In the genomic region with DNA sequence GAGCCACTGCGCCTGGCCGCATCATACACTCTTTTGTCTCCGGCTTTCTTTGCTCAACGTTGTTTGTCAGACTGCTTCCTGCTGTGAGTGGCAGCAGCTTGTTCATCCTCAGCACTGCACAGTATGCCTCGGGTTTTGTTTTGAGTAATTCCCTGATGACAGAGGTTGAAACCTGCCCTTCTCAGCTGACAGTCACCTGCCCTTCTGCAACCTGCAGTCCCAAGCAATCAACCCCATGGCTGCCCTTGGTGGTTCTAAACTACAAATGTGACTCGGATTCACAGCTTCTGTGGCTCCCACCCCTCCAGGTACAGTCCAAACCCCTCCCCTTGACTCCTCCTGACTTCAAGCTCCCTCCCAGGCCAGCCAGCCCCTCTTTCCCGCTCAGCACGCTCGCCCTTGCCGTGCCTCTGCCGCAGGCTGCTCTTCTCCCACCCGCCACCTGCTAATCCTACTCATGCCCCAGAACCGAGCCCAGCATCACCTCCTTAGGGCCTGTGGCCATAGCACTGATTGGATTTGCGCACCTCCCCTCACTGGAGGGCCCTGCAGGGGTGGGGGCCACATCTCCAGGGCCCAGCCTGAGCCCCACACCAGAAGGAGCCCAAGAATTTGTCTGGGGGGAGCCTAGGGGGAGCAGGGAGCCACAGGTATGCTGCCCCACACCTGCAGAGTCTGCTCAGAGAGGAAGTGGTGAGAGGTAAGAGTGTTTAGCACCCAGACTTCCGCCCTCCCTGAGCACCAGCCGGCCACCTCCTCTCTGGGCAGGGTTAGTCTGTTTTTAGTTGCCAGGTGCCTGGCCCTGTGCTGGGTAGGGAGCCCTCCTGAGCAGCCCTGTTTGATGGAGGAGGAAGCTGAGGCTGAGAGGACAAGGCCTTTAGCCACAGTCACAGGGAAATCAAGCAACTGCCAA, we compare ENCODE assay signal across 8 cellular contexts. TPM values are rescaled to one million over a fixed set of nuclear protein-coding genes. Genes with fewer than 3 reads are reported as not detected.
DNase-seq lines count a peak whose midpoint lies in the region; ATAC-seq and TF ChIP-seq lines count a peak whose summit lies in the region.

No MANE protein-coding gene starts in this region.

- H3K27me3 Mint-ChIP-seq in central memory CD8-positive, alpha-beta T cell: no peaks in the 10 kb centered on the region
- H3K27me3 Mint-ChIP-seq in nephron progenitor cell (ENCODE audit: low read depth, poor library complexity): no peaks in the 10 kb centered on the region

- DNase-seq in DMS79 treated with DMSO at 0.1 percent for 48 hours (lab: John Stamatoyannopoulos, UW): peak; percentile 76
- DNase-seq in T-helper 22 cell (ENCODE audit: low read depth): peak; percentile 56
- DNase-seq in central memory CD8-positive, alpha-beta T cell (ENCODE audit: low spot score in 2 of 2): peak; percentile 43 to 60
- no peak for DNase-seq in smooth muscle cell (lab: John Stamatoyannopoulos, UW; ENCODE audit: unreplicated experiment)
- DNase-seq in GF-D8 (lab: John Stamatoyannopoulos, UW): no peak
- DNase-seq in nephron progenitor cell: no peak

- H3K4me1 ChIP-seq in HUES48 (ENCODE audit: control insufficient read depth, insufficient read depth, low read length) (peaks cover 33% of the 10 kb centered on the region), smooth muscle cell (ENCODE audit: low read depth) (peaks cover 18% of the 10 kb centered on the region)

- H2AFZ ChIP-seq in smooth muscle cell (ENCODE audit: low read depth): no peak overlapping the region

- H3K36me3 ChIP-seq in HUES48 (ENCODE audit: control insufficient read depth, insufficient read depth, low read length): no peaks in the 10 kb centered on the region
- no peaks in the 10 kb centered on the region for H3K36me3 ChIP-seq in smooth muscle cell (ENCODE audit: low read depth)

- H3K4me3 ChIP-seq in HUES48 (ENCODE audit: low read depth, low read length) (no peak overlapping the region), smooth muscle cell (no peak overlapping the region)

- peaks cover 22% of the 10 kb centered on the region for H3F3A ChIP-seq in smooth muscle cell (ENCODE audit: low read depth)

- H3K4me1 Mint-ChIP-seq in central memory CD8-positive, alpha-beta T cell: peaks cover 88% of the 10 kb centered on the region
- H3K4me1 Mint-ChIP-seq in nephron progenitor cell: peaks cover 95% of the 10 kb centered on the region

- peak overlapping the region; percentile 98 for H3K27ac Mint-ChIP-seq in central memory CD8-positive, alpha-beta T cell (ENCODE audit: low read depth)
- no peak overlapping the region for H3K27ac Mint-ChIP-seq in nephron progenitor cell

- peaks cover 81% of the 10 kb centered on the region for H3K79me2 ChIP-seq in smooth muscle cell (ENCODE audit: low read depth)

- H3K27me3 ChIP-seq in HUES48 (ENCODE audit: control insufficient read depth, insufficient read depth, low read length): no peaks in the 10 kb centered on the region
- H3K27me3 ChIP-seq in smooth muscle cell (ENCODE audit: low read depth): no peaks in the 10 kb centered on the region

- peaks cover 35% of the 10 kb centered on the region for H3K36me3 Mint-ChIP-seq in central memory CD8-positive, alpha-beta T cell (ENCODE audit: insufficient read depth)
- no peaks in the 10 kb centered on the region for H3K36me3 Mint-ChIP-seq in nephron progenitor cell (ENCODE audit: low read depth)

- peak overlapping the region; percentile 94 for H3K4me3 Mint-ChIP-seq in central memory CD8-positive, alpha-beta T cell
- no peak overlapping the region for H3K4me3 Mint-ChIP-seq in nephron progenitor cell

- H3K4me2 ChIP-seq in smooth muscle cell: no peak overlapping the region

- no peaks in the 10 kb centered on the region for H3K9me3 Mint-ChIP-seq in central memory CD8-positive, alpha-beta T cell
- no peaks in the 10 kb centered on the region for H3K9me3 Mint-ChIP-seq in nephron progenitor cell

- H3K27ac ChIP-seq in HUES48 (ENCODE audit: low read depth, low read length) (peak overlapping the region; percentile 72), smooth muscle cell (ENCODE audit: low read depth) (peak overlapping the region; percentile 98)

- TF ChIP-seq CTCF in smooth muscle cell (IDR thresholded peaks at IDR 0.05; ENCODE audit: borderline replicate concordance, insufficient read depth, poor library complexity, severe bottlenecking): no peak
- TF ChIP-seq CTCF in nephron progenitor cell (IDR thresholded peaks at IDR 0.05): no peak

- peak; percentile 61 for ATAC-seq in GM21515 (IDR thresholded peaks at IDR 0.05; ENCODE audit: unreplicated experiment)
- peak; percentile 73 for ATAC-seq in central memory CD8-positive, alpha-beta T cell (replicated peaks; ENCODE audit: extremely low read depth, poor library complexity, severe bottlenecking)

- H4K20me1 ChIP-seq in smooth muscle cell (ENCODE audit: low read depth): peaks cover 54% of the 10 kb centered on the region

- 68% methylated on average over 12 of the region's 16 CpGs for WGBS in smooth muscle cell (ENCODE audit: low lambda C conversion rate)

- no peaks in the 10 kb centered on the region for H3K9me3 ChIP-seq in HUES48 (ENCODE audit: control insufficient read depth, insufficient read depth, low read length)
- H3K9me3 ChIP-seq in smooth muscle cell (replicated peaks; ENCODE audit: low read depth): no peaks in the 10 kb centered on the region

- no peak overlapping the region; the same call in 1 of the 2 replicates for H3K9ac ChIP-seq in HUES48 (ENCODE audit: low read depth, low read length)
- no peak overlapping the region for H3K9ac ChIP-seq in smooth muscle cell (ENCODE audit: low read depth)

RNA-seq across cellular contexts. Expression of gene EEIG1, which starts 10.1 kb away (rescaled TPM):
- 9.2 and 21.2 TPM in 2 replicates for total RNA-seq in smooth muscle cell
- 18.1 and 19.4 TPM in 2 replicates for polyA plus RNA-seq in smooth muscle cell

RNA-seq across cellular contexts. Expression of gene DPM2, which starts 33.0 kb away (rescaled TPM):
- 23.6 and 26.0 TPM in 2 replicates for total RNA-seq in smooth muscle cell
- 68.5 and 72.8 TPM in 2 replicates for polyA plus RNA-seq in smooth muscle cell

RNA-seq across cellular contexts. Expression of gene PIP5KL1, which starts 40.1 kb away (rescaled TPM):
- total RNA-seq in smooth muscle cell: 1.1 and 9.2 TPM in 2 replicates
- polyA plus RNA-seq in smooth muscle cell: 2.7 and 9.7 TPM in 2 replicates

RNA-seq across cellular contexts. Expression of gene ST6GALNAC4, which starts 53.8 kb away (rescaled TPM):
- total RNA-seq in smooth muscle cell: 5.3 and 22.5 TPM in 2 replicates
- 12.1 and 13.6 TPM in 2 replicates for polyA plus RNA-seq in smooth muscle cell

Comparison
In these comparisons a context has a peak if more than half of its experiments do, and no peak if none do; other contexts are left out.
1. DNase-seq: peak in DMS79 treated with DMSO at 0.1 percent for 48 hours (single experiment), T-helper 22 cell (single experiment) and central memory CD8-positive, alpha-beta T cell (2 of 2); none in smooth muscle cell (single experiment), GF-D8 (single experiment) and nephron progenitor cell (single experiment).